20 cellular contexts compared by ENCODE assay signal in genomic region chr12:102326987-102327386, GRCh38.
"Had no signal": no experiment of that assay in that cellular context is flagged by ENCODE, and none has a peak within 500 bp of the region (broad histone marks: within the 10 kb centered on the region; RNA-seq: fewer than 3 reads in every experiment).

No MANE protein-coding gene starts in this region.

- H2AFZ ChIP-seq: neural progenitor cell had no signal

- H3K4me3 ChIP-seq: left lung, lung, neural progenitor cell, thoracic aorta, vagina had no signal

- H3K27me3 ChIP-seq: left lung, neural progenitor cell, vagina had no signal

- H3K9me3 ChIP-seq: left lung, thoracic aorta, vagina had no signal

- H3K4me1 ChIP-seq: left lung, vagina had no signal

- DNase-seq: activated CD4-positive, alpha-beta T cell treated with anti-CD3 and anti-CD28 coated beads, Interleukin-2, amount 10 ng/mL, durations not matched to agents 7 days and 5 days; activated CD4-positive, CD25-positive, alpha-beta regulatory T cell treated with anti-CD3 and anti-CD28 coated beads, Interleukin-2, amount 50 U/mL, for 72 hours; activated CD8-positive, alpha-beta T cell treated with anti-CD3 and anti-CD28 coated beads, Interleukin-2, amount 10 ng/mL, durations not matched to agents 7 days and 5 days; activated gamma-delta T cell; anterior cingulate cortex; effector CD8-positive, alpha-beta T cell; erythroblast; foreskin melanocyte; immature natural killer cell; left lung; naive thymus-derived CD4-positive, alpha-beta T cell; posterior cingulate gyrus; retina; stimulated activated CD4-positive, alpha-beta T cell treated with anti-CD3 and anti-CD28 coated beads, Interleukin-2, amount 100 ng/mL, for 48 hours; stimulated activated naive CD4-positive, alpha-beta T cell had no signal

- H3K4me2 ChIP-seq: neural progenitor cell had no signal

- H3K36me3 ChIP-seq: left lung, neural progenitor cell, thoracic aorta, vagina, WERI-Rb-1 had no signal

- H3K27ac ChIP-seq: left lung, neural progenitor cell, thoracic aorta, vagina, WERI-Rb-1 had no signal
